Comparison of ENCODE assay signal across 26 cellular contexts in genomic region chr10:15516284-15516956, GRCh38.
"Had no signal": no experiment of that assay in that cellular context is flagged by ENCODE, and none has a peak within 500 bp of the region (broad histone marks: within the 10 kb centered on the region; RNA-seq: fewer than 3 reads in every experiment).

No MANE protein-coding gene starts in this region.

- DNase-seq: activated CD4-positive, alpha-beta memory T cell treated with anti-CD3 and anti-CD28 coated beads, Interleukin-2, amount 10 ng/mL, durations not matched to agents 7 days and 5 days; activated CD4-positive, alpha-beta T cell treated with anti-CD3 and anti-CD28 coated beads, Interleukin-2, amount 10 ng/mL, durations not matched to agents 7 days and 5 days; activated CD4-positive, alpha-beta T cell treated with anti-CD3 and anti-CD28 coated beads, Interleukin-2, amount 50 U/mL, for 4 hours; activated CD8-positive, alpha-beta memory T cell treated with anti-CD3 and anti-CD28 coated beads, Interleukin-2, amount 50 U/mL, for 48 hours; activated effector memory CD4-positive, alpha-beta T cell treated with Interleukin-2 at 50 U/mL for 16 hours; activated gamma-delta T cell treated with Interleukin-2 at 50 U/mL for 16 hours; activated naive CD4-positive, alpha-beta T cell treated with anti-CD3 and anti-CD28 coated beads, Interleukin-2, amount 50 U/mL, for 16 hours; activated naive CD4-positive, alpha-beta T cell treated with Interleukin-2 at 50 U/mL for 16 hours; activated T-cell treated with anti-CD3 and anti-CD28 coated beads for 4 hours; activated T-cell treated with anti-CD3 and anti-CD28 coated beads, Interleukin-2, amount 50 U/mL, for 4 hours; amniotic stem cell; anterior cingulate cortex; brain microvascular endothelial cell; dorsolateral prefrontal cortex; effector memory CD4-positive, alpha-beta T cell; endodermal cell; esophagus squamous epithelium; foreskin melanocyte; heart right ventricle had no signal

- H3K4me3 Mint-ChIP-seq: activated CD4-positive, alpha-beta memory T cell treated with anti-CD3 and anti-CD28 coated beads, Interleukin-2, amount 10 ng/mL, durations not matched to agents 7 days and 5 days; activated CD4-positive, alpha-beta T cell treated with anti-CD3 and anti-CD28 coated beads, Interleukin-2, amount 10 ng/mL, durations not matched to agents 7 days and 5 days; activated naive CD8-positive, alpha-beta T cell; activated T-cell treated with anti-CD3 and anti-CD28 coated beads, Interleukin-2, amount 50 U/mL, for 4 hours; activated T-helper 1 cell treated with anti-CD3 and anti-CD28 coated beads, Interleukin-12 subunit alpha, Interleukin-12 subunit beta, Interleukin-2, Interleukin-4 antibody, amounts not matched to agents 30 ng/mL and 10 ng/mL and 1 ng/mL, durations not matched to agents 14 hours and 24 hours and 36 hours; central memory CD8-positive, alpha-beta T cell; dendritic cell treated with granulocyte-macrophage colony-stimulating factor and Interleukin-4, amounts not matched to agents 40 ng/mL and 50 ng/mL, for 4 days; endodermal cell; WTC11 had no signal

- H3K36me3 Mint-ChIP-seq: activated naive CD8-positive, alpha-beta T cell; WTC11 had no signal

- H3K27me3 Mint-ChIP-seq: dendritic cell treated with granulocyte-macrophage colony-stimulating factor and Interleukin-4, amounts not matched to agents 40 ng/mL and 50 ng/mL, for 4 days had no signal

- ATAC-seq: activated CD4-positive, CD25-positive, alpha-beta regulatory T cell treated with anti-CD3 and anti-CD28 coated beads, Interleukin-2, amount 50 U/mL, for 24 hours; activated T-cell treated with anti-CD3 and anti-CD28 coated beads, Interleukin-2, amount 50 U/mL, for 4 hours; gastroesophageal sphincter; heart right ventricle; WTC11 had no signal

- H3K27ac Mint-ChIP-seq: activated CD4-positive, alpha-beta memory T cell treated with anti-CD3 and anti-CD28 coated beads, Interleukin-2, amount 10 ng/mL, durations not matched to agents 7 days and 5 days; activated CD4-positive, alpha-beta T cell treated with anti-CD3 and anti-CD28 coated beads, Interleukin-2, amount 10 ng/mL, durations not matched to agents 7 days and 5 days; activated naive CD8-positive, alpha-beta T cell; activated T-helper 1 cell treated with anti-CD3 and anti-CD28 coated beads, Interleukin-12 subunit alpha, Interleukin-12 subunit beta, Interleukin-2, Interleukin-4 antibody, amounts not matched to agents 30 ng/mL and 10 ng/mL and 1 ng/mL, durations not matched to agents 14 hours and 24 hours and 36 hours; dendritic cell treated with granulocyte-macrophage colony-stimulating factor and Interleukin-4, amounts not matched to agents 40 ng/mL and 50 ng/mL, for 4 days; endodermal cell; WTC11 had no signal

- H3K9me3 Mint-ChIP-seq: activated CD4-positive, alpha-beta memory T cell treated with anti-CD3 and anti-CD28 coated beads, Interleukin-2, amount 10 ng/mL, durations not matched to agents 7 days and 5 days; activated CD4-positive, alpha-beta T cell treated with anti-CD3 and anti-CD28 coated beads, Interleukin-2, amount 10 ng/mL, durations not matched to agents 7 days and 5 days; activated T-cell treated with anti-CD3 and anti-CD28 coated beads, Interleukin-2, amount 50 U/mL, for 4 hours; activated T-helper 1 cell treated with anti-CD3 and anti-CD28 coated beads, Interleukin-12 subunit alpha, Interleukin-12 subunit beta, Interleukin-2, Interleukin-4 antibody, amounts not matched to agents 30 ng/mL and 10 ng/mL and 1 ng/mL, durations not matched to agents 14 hours and 24 hours and 36 hours; dendritic cell treated with granulocyte-macrophage colony-stimulating factor and Interleukin-4, amounts not matched to agents 40 ng/mL and 50 ng/mL, for 4 days; endodermal cell had no signal

- H3K4me1 Mint-ChIP-seq: activated CD4-positive, alpha-beta memory T cell treated with anti-CD3 and anti-CD28 coated beads, Interleukin-2, amount 10 ng/mL, durations not matched to agents 7 days and 5 days; activated CD4-positive, alpha-beta T cell treated with anti-CD3 and anti-CD28 coated beads, Interleukin-2, amount 10 ng/mL, durations not matched to agents 7 days and 5 days; central memory CD8-positive, alpha-beta T cell; endodermal cell; WTC11 had no signal
